Comparison of ENCODE assay signal across 15 cellular contexts in genomic region chr9:4167040-4167671, GRCh38.
DNase-seq lines count a peak whose midpoint lies in the region; ATAC-seq and TF ChIP-seq lines count a peak whose summit lies in the region.
"Had no signal": no experiment of that assay in that cellular context is flagged by ENCODE, and none has a peak within 500 bp of the region (broad histone marks: within the 10 kb centered on the region; RNA-seq: fewer than 3 reads in every experiment).

No MANE protein-coding gene starts in this region.

- H3K4me3 ChIP-seq in fibroblast of pulmonary artery (replicated peaks; ENCODE audit: low read depth, low read length) = no peak overlapping the region
- no peak overlapping the region for H3K4me3 ChIP-seq in skeletal muscle cell (ENCODE audit: low read depth, low read length)
- H3K4me3 ChIP-seq: adrenal gland had no signal

- no peak for TF ChIP-seq CTCF in fibroblast of pulmonary artery (IDR thresholded peaks at IDR 0.05; ENCODE audit: low read length, missing control alignments)

- DNase-seq in ELR (ENCODE audit: low read depth) (peak; percentile 57), fibroblast of pulmonary artery (ENCODE audit: low read depth) (peak; percentile 95), skeletal muscle cell (ENCODE audit: low read depth) (peak; percentile 43), NCI-H345 (lab: John Stamatoyannopoulos, UW) (no peak), NCI-H1092 treated with DMSO at 0.1 percent for 48 hours (lab: John Stamatoyannopoulos, UW) (no peak)
- DNase-seq: activated CD4-positive, CD25-positive, alpha-beta regulatory T cell; adrenal gland; CD4-positive, alpha-beta memory T cell; cortex of kidney; DND-41; NCI-H1436 treated with DMSO at 0.1 percent for 48 hours; Right ventricle myocardium superior had no signal

- ATAC-seq in SK-N-SH treated with all-trans-retinoic acid at 6 μM for 48 hours = peak; percentile 84
- no peak for ATAC-seq in HG03196 (IDR thresholded peaks at IDR 0.05; ENCODE audit: unreplicated experiment)
- ATAC-seq: left lobe of liver had no signal

TF ChIP-seq in SK-N-SH treated with all-trans-retinoic acid at 6 μM for 48 hours, 23 proteins besides CTCF, POLR2A, EP300 and RAD21:
- TF ChIP-seq BACH2 (CRISPR knock-in tag; IDR thresholded peaks at IDR 0.05; ENCODE audit: borderline replicate concordance) (no peak), ZNF8 (CRISPR knock-in tag; IDR thresholded peaks at IDR 0.05) (no peak), ZC3H10 (CRISPR knock-in tag; IDR thresholded peaks at IDR 0.05) (no peak), ESRRG (CRISPR knock-in tag; IDR thresholded peaks at IDR 0.05) (no peak), GLIS3 (CRISPR knock-in tag; IDR thresholded peaks at IDR 0.05) (no peak), ZFP3 (CRISPR knock-in tag; IDR thresholded peaks at IDR 0.05) (no peak), PPARA (CRISPR knock-in tag; IDR thresholded peaks at IDR 0.05; ENCODE audit: borderline replicate concordance) (no peak), PATZ1 (CRISPR knock-in tag; IDR thresholded peaks at IDR 0.05; ENCODE audit: borderline replicate concordance) (no peak), ARNTL (CRISPR knock-in tag; IDR thresholded peaks at IDR 0.05; ENCODE audit: borderline replicate concordance, low read depth) (no peak), OSR1 (CRISPR knock-in tag; IDR thresholded peaks at IDR 0.05) (no peak), ISL1 (CRISPR knock-in tag; IDR thresholded peaks at IDR 0.05) (no peak), CSDC2 (CRISPR knock-in tag; IDR thresholded peaks at IDR 0.05) (no peak), ZFP30 (CRISPR knock-in tag; IDR thresholded peaks at IDR 0.05) (no peak), TOX (CRISPR knock-in tag; IDR thresholded peaks at IDR 0.05; ENCODE audit: borderline replicate concordance) (no peak), ZNF565 (CRISPR knock-in tag; conservative IDR thresholded peaks at IDR 0.05; ENCODE audit: low read depth) (no peak), TCF4 (CRISPR knock-in tag; IDR thresholded peaks at IDR 0.05; ENCODE audit: borderline replicate concordance) (no peak)
- TF ChIP-seq, protein P1, sequence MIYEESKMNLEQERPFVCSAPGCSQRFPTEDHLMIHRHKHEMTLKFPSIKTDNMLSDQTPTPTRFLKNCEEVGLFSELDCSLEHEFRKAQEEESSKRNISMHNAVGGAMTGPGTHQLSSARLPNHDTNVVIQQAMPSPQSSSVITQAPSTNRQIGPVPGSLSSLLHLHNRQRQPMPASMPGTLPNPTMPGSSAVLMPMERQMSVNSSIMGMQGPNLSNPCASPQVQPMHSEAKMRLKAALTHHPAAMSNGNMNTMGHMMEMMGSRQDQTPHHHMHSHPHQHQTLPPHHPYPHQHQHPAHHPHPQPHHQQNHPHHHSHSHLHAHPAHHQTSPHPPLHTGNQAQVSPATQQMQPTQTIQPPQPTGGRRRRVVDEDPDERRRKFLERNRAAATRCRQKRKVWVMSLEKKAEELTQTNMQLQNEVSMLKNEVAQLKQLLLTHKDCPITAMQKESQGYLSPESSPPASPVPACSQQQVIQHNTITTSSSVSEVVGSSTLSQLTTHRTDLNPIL (CRISPR knock-in tag; IDR thresholded peaks at IDR 0.05; ENCODE audit: low read depth) = no peak
- TF ChIP-seq, protein P2, sequence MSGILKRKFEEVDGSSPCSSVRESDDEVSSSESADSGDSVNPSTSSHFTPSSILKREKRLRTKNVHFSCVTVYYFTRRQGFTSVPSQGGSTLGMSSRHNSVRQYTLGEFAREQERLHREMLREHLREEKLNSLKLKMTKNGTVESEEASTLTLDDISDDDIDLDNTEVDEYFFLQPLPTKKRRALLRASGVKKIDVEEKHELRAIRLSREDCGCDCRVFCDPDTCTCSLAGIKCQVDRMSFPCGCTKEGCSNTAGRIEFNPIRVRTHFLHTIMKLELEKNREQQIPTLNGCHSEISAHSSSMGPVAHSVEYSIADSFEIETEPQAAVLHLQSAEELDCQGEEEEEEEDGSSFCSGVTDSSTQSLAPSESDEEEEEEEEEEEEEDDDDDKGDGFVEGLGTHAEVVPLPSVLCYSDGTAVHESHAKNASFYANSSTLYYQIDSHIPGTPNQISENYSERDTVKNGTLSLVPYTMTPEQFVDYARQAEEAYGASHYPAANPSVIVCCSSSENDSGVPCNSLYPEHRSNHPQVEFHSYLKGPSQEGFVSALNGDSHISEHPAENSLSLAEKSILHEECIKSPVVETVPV (CRISPR knock-in tag; IDR thresholded peaks at IDR 0.05) = no peak
- TF ChIP-seq, protein P3, sequence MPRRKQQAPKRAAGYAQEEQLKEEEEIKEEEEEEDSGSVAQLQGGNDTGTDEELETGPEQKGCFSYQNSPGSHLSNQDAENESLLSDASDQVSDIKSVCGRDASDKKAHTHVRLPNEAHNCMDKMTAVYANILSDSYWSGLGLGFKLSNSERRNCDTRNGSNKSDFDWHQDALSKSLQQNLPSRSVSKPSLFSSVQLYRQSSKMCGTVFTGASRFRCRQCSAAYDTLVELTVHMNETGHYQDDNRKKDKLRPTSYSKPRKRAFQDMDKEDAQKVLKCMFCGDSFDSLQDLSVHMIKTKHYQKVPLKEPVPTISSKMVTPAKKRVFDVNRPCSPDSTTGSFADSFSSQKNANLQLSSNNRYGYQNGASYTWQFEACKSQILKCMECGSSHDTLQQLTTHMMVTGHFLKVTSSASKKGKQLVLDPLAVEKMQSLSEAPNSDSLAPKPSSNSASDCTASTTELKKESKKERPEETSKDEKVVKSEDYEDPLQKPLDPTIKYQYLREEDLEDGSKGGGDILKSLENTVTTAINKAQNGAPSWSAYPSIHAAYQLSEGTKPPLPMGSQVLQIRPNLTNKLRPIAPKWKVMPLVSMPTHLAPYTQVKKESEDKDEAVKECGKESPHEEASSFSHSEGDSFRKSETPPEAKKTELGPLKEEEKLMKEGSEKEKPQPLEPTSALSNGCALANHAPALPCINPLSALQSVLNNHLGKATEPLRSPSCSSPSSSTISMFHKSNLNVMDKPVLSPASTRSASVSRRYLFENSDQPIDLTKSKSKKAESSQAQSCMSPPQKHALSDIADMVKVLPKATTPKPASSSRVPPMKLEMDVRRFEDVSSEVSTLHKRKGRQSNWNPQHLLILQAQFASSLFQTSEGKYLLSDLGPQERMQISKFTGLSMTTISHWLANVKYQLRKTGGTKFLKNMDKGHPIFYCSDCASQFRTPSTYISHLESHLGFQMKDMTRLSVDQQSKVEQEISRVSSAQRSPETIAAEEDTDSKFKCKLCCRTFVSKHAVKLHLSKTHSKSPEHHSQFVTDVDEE (CRISPR knock-in tag; IDR thresholded peaks at IDR 0.05) = no peak
- TF ChIP-seq, protein P4, sequence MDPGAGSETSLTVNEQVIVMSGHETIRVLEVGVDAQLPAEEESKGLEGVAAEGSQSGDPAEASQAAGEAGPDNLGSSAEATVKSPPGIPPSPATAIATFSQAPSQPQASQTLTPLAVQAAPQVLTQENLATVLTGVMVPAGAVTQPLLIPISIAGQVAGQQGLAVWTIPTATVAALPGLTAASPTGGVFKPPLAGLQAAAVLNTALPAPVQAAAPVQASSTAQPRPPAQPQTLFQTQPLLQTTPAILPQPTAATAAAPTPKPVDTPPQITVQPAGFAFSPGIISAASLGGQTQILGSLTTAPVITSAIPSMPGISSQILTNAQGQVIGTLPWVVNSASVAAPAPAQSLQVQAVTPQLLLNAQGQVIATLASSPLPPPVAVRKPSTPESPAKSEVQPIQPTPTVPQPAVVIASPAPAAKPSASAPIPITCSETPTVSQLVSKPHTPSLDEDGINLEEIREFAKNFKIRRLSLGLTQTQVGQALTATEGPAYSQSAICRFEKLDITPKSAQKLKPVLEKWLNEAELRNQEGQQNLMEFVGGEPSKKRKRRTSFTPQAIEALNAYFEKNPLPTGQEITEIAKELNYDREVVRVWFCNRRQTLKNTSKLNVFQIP (CRISPR knock-in tag; IDR thresholded peaks at IDR 0.05; ENCODE audit: borderline replicate concordance, low read depth) = no peak
TF ChIP-seq in SK-N-SH treated with all-trans-retinoic acid at 6 μM for 48 hours: peak in this region for 0.

Comparison
In these comparisons a context has a peak if more than half of its experiments do, and no peak if none do; other contexts are left out.
1. DNase-seq: peak in ELR (single experiment), fibroblast of pulmonary artery (single experiment) and skeletal muscle cell (single experiment); none in NCI-H345 (single experiment) and NCI-H1092 treated with DMSO at 0.1 percent for 48 hours (single experiment).